In genomic region chr16:29813644-29814562, GRCh38 we compare ENCODE assay signal across 11 cellular contexts. TPM values are rescaled to one million over a fixed set of nuclear protein-coding genes. Genes with fewer than 3 reads are reported as not detected.
DNase-seq lines count a peak whose midpoint lies in the region; ATAC-seq lines count a peak whose summit lies in the region.
"Had no signal": no experiment of that assay in that cellular context is flagged by ENCODE, and none has a peak within 500 bp of the region (broad histone marks: within the 10 kb centered on the region; RNA-seq: fewer than 3 reads in every experiment).

No MANE protein-coding gene starts in this region.

- H3K9me3 Mint-ChIP-seq in activated CD4-positive, alpha-beta T cell treated with anti-CD3 and anti-CD28 coated beads, Interleukin-2, amount 10 ng/mL, durations not matched to agents 7 days and 5 days: no peaks in the 10 kb centered on the region
- H3K9me3 Mint-ChIP-seq in activated CD8-positive, alpha-beta T cell treated with anti-CD3 and anti-CD28 coated beads, Interleukin-2, amount 10 ng/mL, durations not matched to agents 7 days and 5 days (ENCODE audit: insufficient read depth): no peaks in the 10 kb centered on the region

- H3K36me3 Mint-ChIP-seq in activated CD4-positive, alpha-beta T cell treated with anti-CD3 and anti-CD28 coated beads, Interleukin-2, amount 10 ng/mL, durations not matched to agents 7 days and 5 days (ENCODE audit: low read depth): peaks cover 38% of the 10 kb centered on the region
- peaks cover 39% of the 10 kb centered on the region for H3K36me3 Mint-ChIP-seq in activated CD8-positive, alpha-beta T cell treated with anti-CD3 and anti-CD28 coated beads, Interleukin-2, amount 10 ng/mL, durations not matched to agents 7 days and 5 days (ENCODE audit: low read depth)

- ATAC-seq in activated CD8-positive, alpha-beta T cell treated with anti-CD3 and anti-CD28 coated beads, Interleukin-2, amount 10 ng/mL, durations not matched to agents 7 days and 5 days: no peak
- ATAC-seq in GM19328 (IDR thresholded peaks at IDR 0.05; ENCODE audit: unreplicated experiment): no peak
- ATAC-seq: foreskin keratinocyte had no signal

- CTCF ChIA-PET in activated CD4-positive, alpha-beta T cell treated with anti-CD3 and anti-CD28 coated beads, Interleukin-2, amount 10 ng/mL, durations not matched to agents 7 days and 5 days (lab: Charles Lee): interaction anchor here (0.8 to 8.8 kb wide), 3 partner anchors 9 to 35 kb away, joined by 3 to 46 read pairs (median 4); partner anchors contain the start of gene KIF22
- CTCF ChIA-PET in activated CD8-positive, alpha-beta T cell treated with anti-CD3 and anti-CD28 coated beads, Interleukin-2, amount 10 ng/mL, durations not matched to agents 7 days and 5 days (lab: Charles Lee): interaction anchor here (1.1 to 3.9 kb wide), 2 partner anchors 34 to 113 kb away, joined by 4 to 12 read pairs; no protein-coding TSS in a partner anchor

- H3K27ac ChIP-seq in substantia nigra (ENCODE audit: low read depth, low read length, poor library complexity, severe bottlenecking): peak overlapping the region; percentile 44
- H3K27ac ChIP-seq: foreskin keratinocyte had no signal

- H3K4me1 Mint-ChIP-seq in activated CD4-positive, alpha-beta T cell treated with anti-CD3 and anti-CD28 coated beads, Interleukin-2, amount 10 ng/mL, durations not matched to agents 7 days and 5 days: peaks cover 75% of the 10 kb centered on the region
- peaks cover 71% of the 10 kb centered on the region for H3K4me1 Mint-ChIP-seq in activated CD8-positive, alpha-beta T cell treated with anti-CD3 and anti-CD28 coated beads, Interleukin-2, amount 10 ng/mL, durations not matched to agents 7 days and 5 days (ENCODE audit: low read depth)

- H3K27ac Mint-ChIP-seq in activated CD4-positive, alpha-beta T cell treated with anti-CD3 and anti-CD28 coated beads, Interleukin-2, amount 10 ng/mL, durations not matched to agents 7 days and 5 days: peak overlapping the region; percentile 96
- H3K27ac Mint-ChIP-seq in activated CD8-positive, alpha-beta T cell treated with anti-CD3 and anti-CD28 coated beads, Interleukin-2, amount 10 ng/mL, durations not matched to agents 7 days and 5 days: peak overlapping the region; percentile 81

- H3K4me3 Mint-ChIP-seq in activated CD4-positive, alpha-beta T cell treated with anti-CD3 and anti-CD28 coated beads, Interleukin-2, amount 10 ng/mL, durations not matched to agents 7 days and 5 days: peak overlapping the region; percentile 33
- peak overlapping the region; percentile 22 for H3K4me3 Mint-ChIP-seq in activated CD8-positive, alpha-beta T cell treated with anti-CD3 and anti-CD28 coated beads, Interleukin-2, amount 10 ng/mL, durations not matched to agents 7 days and 5 days

- H3K27me3 Mint-ChIP-seq in activated CD4-positive, alpha-beta T cell treated with anti-CD3 and anti-CD28 coated beads, Interleukin-2, amount 10 ng/mL, durations not matched to agents 7 days and 5 days: peaks cover 13% of the 10 kb centered on the region
- peaks cover 8% of the 10 kb centered on the region for H3K27me3 Mint-ChIP-seq in activated CD8-positive, alpha-beta T cell treated with anti-CD3 and anti-CD28 coated beads, Interleukin-2, amount 10 ng/mL, durations not matched to agents 7 days and 5 days (ENCODE audit: low read depth)

- DNase-seq in activated CD4-positive, alpha-beta T cell treated with anti-CD3 and anti-CD28 coated beads, Interleukin-2, amount 10 ng/mL, durations not matched to agents 7 days and 5 days: no peak
- DNase-seq in activated CD4-positive, alpha-beta T cell treated with anti-CD3 and anti-CD28 coated beads for 4 hours: no peak
- no peak for DNase-seq in activated CD8-positive, alpha-beta T cell treated with anti-CD3 and anti-CD28 coated beads, Interleukin-2, amount 10 ng/mL, durations not matched to agents 7 days and 5 days
- DNase-seq in substantia nigra (lab: John Stamatoyannopoulos, UW): peak in 2 of 49 donors; percentile 6 to 65
- no peak for DNase-seq in NCI-H2081 treated with DMSO at 0.1 percent for 48 hours (lab: John Stamatoyannopoulos, UW)
- DNase-seq in NCI-H2081 (lab: John Stamatoyannopoulos, UW): no peak
- DNase-seq: activated CD4-positive, CD25-positive, alpha-beta regulatory T cell; foreskin keratinocyte had no signal

- H3K9me3 ChIP-seq in iPS-18c (ENCODE audit: control insufficient read depth, insufficient read depth, low read length): no peaks in the 10 kb centered on the region
- H3K9me3 ChIP-seq: upper lobe of left lung had no signal

- POLR2A ChIA-PET in activated CD4-positive, alpha-beta T cell treated with anti-CD3 and anti-CD28 coated beads, Interleukin-2, amount 10 ng/mL, durations not matched to agents 7 days and 5 days (lab: Charles Lee): no interaction called here
- POLR2A ChIA-PET in activated CD8-positive, alpha-beta T cell treated with anti-CD3 and anti-CD28 coated beads, Interleukin-2, amount 10 ng/mL, durations not matched to agents 7 days and 5 days (lab: Charles Lee): interaction anchor here (0.6 to 0.7 kb wide), 2 partner anchors 23 to 62 kb away, joined by 3 to 5 read pairs; partner anchors contain the start of gene KIF22

- peak overlapping the region; percentile 69; the same call in 1 of the 2 replicates for H3K4me3 ChIP-seq in iPS-18c (ENCODE audit: insufficient read depth, low read depth, low read length)

RNA-seq across cellular contexts. Expression of gene PRRT2, which starts 1.9 kb away (rescaled TPM):
- 1 to 10 TPM in 1 of 2 experiments, under 1 TPM in 1; 0.98 to 1.3 TPM for total RNA-seq in activated CD4-positive, alpha-beta T cell treated with anti-CD3 and anti-CD28 coated beads, Interleukin-2, amount 10 ng/mL, durations not matched to agents 7 days and 5 days
- under 1 TPM; 0.16 to 0.83 TPM for total RNA-seq in activated CD8-positive, alpha-beta T cell treated with anti-CD3 and anti-CD28 coated beads, Interleukin-2, amount 10 ng/mL, durations not matched to agents 7 days and 5 days

RNA-seq across cellular contexts. Expression of gene PAGR1, which starts 2.0 kb away (rescaled TPM):
- 10 to 100 TPM; 26.8 to 29.6 TPM for total RNA-seq in activated CD4-positive, alpha-beta T cell treated with anti-CD3 and anti-CD28 coated beads, Interleukin-2, amount 10 ng/mL, durations not matched to agents 7 days and 5 days
- total RNA-seq in activated CD8-positive, alpha-beta T cell treated with anti-CD3 and anti-CD28 coated beads, Interleukin-2, amount 10 ng/mL, durations not matched to agents 7 days and 5 days: 10 to 100 TPM; 39.1 TPM

RNA-seq across cellular contexts. Expression of gene MVP, which starts 6.4 kb away (rescaled TPM):
- 100 to 1,000 TPM; 177 to 187 TPM for total RNA-seq in activated CD4-positive, alpha-beta T cell treated with anti-CD3 and anti-CD28 coated beads, Interleukin-2, amount 10 ng/mL, durations not matched to agents 7 days and 5 days
- 100 to 1,000 TPM; 122 to 125 TPM for total RNA-seq in activated CD8-positive, alpha-beta T cell treated with anti-CD3 and anti-CD28 coated beads, Interleukin-2, amount 10 ng/mL, durations not matched to agents 7 days and 5 days

RNA-seq across cellular contexts. Expression of gene MAZ, which starts 7.6 kb away (rescaled TPM):
- 100 to 1,000 TPM; 528 to 590 TPM for total RNA-seq in activated CD4-positive, alpha-beta T cell treated with anti-CD3 and anti-CD28 coated beads, Interleukin-2, amount 10 ng/mL, durations not matched to agents 7 days and 5 days
- total RNA-seq in activated CD8-positive, alpha-beta T cell treated with anti-CD3 and anti-CD28 coated beads, Interleukin-2, amount 10 ng/mL, durations not matched to agents 7 days and 5 days: 100 to 1,000 TPM; 455 to 494 TPM

RNA-seq across cellular contexts. Expression of gene KIF22, which starts 23.4 kb away (rescaled TPM):
- total RNA-seq in activated CD4-positive, alpha-beta T cell treated with anti-CD3 and anti-CD28 coated beads, Interleukin-2, amount 10 ng/mL, durations not matched to agents 7 days and 5 days: 100 to 1,000 TPM; 244 to 253 TPM
- 100 to 1,000 TPM; 229 to 233 TPM for total RNA-seq in activated CD8-positive, alpha-beta T cell treated with anti-CD3 and anti-CD28 coated beads, Interleukin-2, amount 10 ng/mL, durations not matched to agents 7 days and 5 days
